Comparison of ENCODE assay signal across 9 cellular contexts in the genomic region with DNA sequence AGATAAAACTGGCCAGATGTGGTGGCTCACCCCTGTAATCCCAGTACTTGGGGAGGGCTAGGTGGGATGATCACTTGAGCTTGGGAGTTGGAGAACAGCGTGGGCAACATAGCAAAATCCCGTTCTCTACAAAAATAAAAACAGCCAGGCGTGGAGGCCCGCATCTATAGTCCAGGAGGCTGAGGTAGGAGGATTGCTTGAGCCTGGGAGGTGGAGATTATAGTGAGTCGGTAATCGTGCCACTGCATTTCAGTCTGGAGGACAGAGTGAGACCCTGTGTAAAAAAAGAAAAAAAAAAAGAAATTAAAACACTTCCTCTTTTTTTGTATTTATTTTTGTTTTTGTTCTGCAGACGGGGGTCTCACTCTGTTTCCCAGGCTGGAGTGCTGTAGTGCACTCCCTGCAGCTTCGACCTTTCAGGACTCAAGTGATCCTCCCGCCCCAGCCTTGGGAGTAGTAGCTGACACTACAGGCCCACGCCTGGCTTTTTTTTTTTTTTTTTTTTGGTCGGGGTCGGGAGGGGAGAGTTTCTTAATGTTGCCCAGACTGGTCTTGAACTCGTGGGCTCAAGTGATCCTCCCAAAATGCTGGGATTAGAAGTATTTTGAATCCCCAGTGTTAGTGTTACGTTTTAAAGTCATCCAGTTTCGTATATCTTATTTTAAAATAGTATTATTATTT. TPM values are rescaled to one million over a fixed set of nuclear protein-coding genes. Genes with fewer than 3 reads are reported as not detected.
DNase-seq lines count a peak whose midpoint lies in the region; ATAC-seq and TF ChIP-seq lines count a peak whose summit lies in the region.
"Had no signal": no experiment of that assay in that cellular context is flagged by ENCODE, and none has a peak within 500 bp of the region (broad histone marks: within the 10 kb centered on the region; RNA-seq: fewer than 3 reads in every experiment).

No MANE protein-coding gene starts in this region.

- peaks cover 33% of the 10 kb centered on the region for H3K4me1 Mint-ChIP-seq in activated T-cell treated with anti-CD3 and anti-CD28 coated beads, Interleukin-2, amount 50 U/mL, for 4 hours (ENCODE audit: low read depth)

- peak overlapping the region in 1 of 3 donors; percentile 99 for H3K27ac ChIP-seq in right lobe of liver
- peak overlapping the region; percentile 94 to 97 for H3K27ac ChIP-seq in tibial artery

- peak overlapping the region; percentile 99 for H3K9ac ChIP-seq in adipocyte (ENCODE audit: low read length)

- no peak for DNase-seq in activated T-cell treated with anti-CD3 and anti-CD28 coated beads, Interleukin-2, amount 50 U/mL, for 4 hours
- no peak for DNase-seq in activated T-cell treated with anti-CD3 and anti-CD28 coated beads, Interleukin-2, amount 50 U/mL, for 48 hours
- no peak for DNase-seq in adipocyte (ENCODE audit: low read depth)
- no peak for DNase-seq in right lobe of liver
- no peak for DNase-seq in tibial artery
- DNase-seq in NCI-H2029 treated with DMSO at 0.1 percent for 48 hours (lab: John Stamatoyannopoulos, UW), result no peak
- no peak for DNase-seq in activated CD4-positive, alpha-beta T cell treated with anti-CD3 and anti-CD28 coated beads, Interleukin-2, amount 50 U/mL, for 48 hours
- DNase-seq: DMS153 had no signal

- TF ChIP-seq POLR2A in right lobe of liver (IDR thresholded peaks at IDR 0.05), result no peak

- H3K4me1 ChIP-seq in adipocyte (ENCODE audit: control insufficient read depth, insufficient read depth, low read length) (peaks cover 32% of the 10 kb centered on the region), right lobe of liver (peaks cover 0 to 39% (median 6%) of the 10 kb centered on the region in 4 donors), tibial artery (peaks cover 0 to 62% (median 25%) of the 10 kb centered on the region in 4 donors)

- no peak for ATAC-seq in activated T-cell treated with anti-CD3 and anti-CD28 coated beads, Interleukin-2, amount 50 U/mL, for 4 hours
- ATAC-seq in right lobe of liver (no peak), HG03520 (IDR thresholded peaks at IDR 0.05; ENCODE audit: unreplicated experiment) (no peak)

- peaks cover 6% of the 10 kb centered on the region for H3K36me3 Mint-ChIP-seq in activated T-cell treated with anti-CD3 and anti-CD28 coated beads, Interleukin-2, amount 50 U/mL, for 4 hours (ENCODE audit: insufficient read depth)

- H3K36me3 ChIP-seq in adipocyte (ENCODE audit: control insufficient read depth, insufficient read depth, low read length, severe bottlenecking), result no peaks in the 10 kb centered on the region
- H3K36me3 ChIP-seq in right lobe of liver, result no peaks in the 10 kb centered on the region
- no peaks in the 10 kb centered on the region for H3K36me3 ChIP-seq in tibial artery

- intact Hi-C loops in right lobe of liver (cut with DNase I), result no loop called here
- intact Hi-C loops in tibial artery (cut with DNase I; ENCODE audit: low total_unique reads), result loop anchor here (5.0 kb wide), 1 partner anchor 90 kb away; the partner anchor contains the start of gene AP1G1

- H3K4me3 ChIP-seq in adipocyte (ENCODE audit: low read length) (peak overlapping the region; percentile 97), right lobe of liver (peak overlapping the region; percentile 86 to 94 (median 88)), tibial artery (peak overlapping the region; percentile 79 to 83)

- H3K27me3 Mint-ChIP-seq in activated T-cell treated with anti-CD3 and anti-CD28 coated beads, Interleukin-2, amount 50 U/mL, for 4 hours (ENCODE audit: low read depth), result no peaks in the 10 kb centered on the region

- no peaks in the 10 kb centered on the region for H3K9me3 Mint-ChIP-seq in activated T-cell treated with anti-CD3 and anti-CD28 coated beads, Interleukin-2, amount 50 U/mL, for 4 hours

- peak overlapping the region; percentile 97 for H3K4me3 Mint-ChIP-seq in activated T-cell treated with anti-CD3 and anti-CD28 coated beads, Interleukin-2, amount 50 U/mL, for 4 hours

- TF ChIP-seq CTCF in right lobe of liver (IDR thresholded peaks at IDR 0.05) (no peak), tibial artery (IDR thresholded peaks at IDR 0.05) (no peak)

- H3K9me3 ChIP-seq in adipocyte (ENCODE audit: control insufficient read depth, low read length), result no peaks in the 10 kb centered on the region
- no peaks in the 10 kb centered on the region for H3K9me3 ChIP-seq in right lobe of liver
- no peaks in the 10 kb centered on the region for H3K9me3 ChIP-seq in tibial artery

- WGBS in right lobe of liver (ENCODE audit: insufficient coverage, low coverage, low lambda C conversion rate, missing lambda C conversion rate), result 39% methylated on average over 13 of the region's 15 CpGs

- no peaks in the 10 kb centered on the region for H3K27me3 ChIP-seq in adipocyte (replicated peaks; ENCODE audit: control insufficient read depth, insufficient read depth, low read length)
- no peaks in the 10 kb centered on the region for H3K27me3 ChIP-seq in right lobe of liver
- no peaks in the 10 kb centered on the region for H3K27me3 ChIP-seq in tibial artery

RNA-seq across cellular contexts. Expression of gene IST1, which starts 1.5 kb away (rescaled TPM):
- total RNA-seq in activated T-cell treated with anti-CD3 and anti-CD28 coated beads, Interleukin-2, amount 50 U/mL, for 4 hours, result 100 to 1,000 TPM; 149 to 176 (median 158) TPM
- 10 to 100 TPM; 44.7 to 73.4 (median 65.5) TPM for total RNA-seq in right lobe of liver

RNA-seq across cellular contexts. Expression of gene ZNF821, which starts 12.8 kb away (rescaled TPM):
- total RNA-seq in activated T-cell treated with anti-CD3 and anti-CD28 coated beads, Interleukin-2, amount 50 U/mL, for 4 hours, result 1 to 10 TPM; 3.4 to 6.5 (median 4.1) TPM
- 1 to 10 TPM; 1.3 to 3.8 (median 1.7) TPM for total RNA-seq in right lobe of liver

RNA-seq across cellular contexts. Expression of gene ATXN1L, which starts 51.1 kb away (rescaled TPM):
- total RNA-seq in activated T-cell treated with anti-CD3 and anti-CD28 coated beads, Interleukin-2, amount 50 U/mL, for 4 hours, result 10 to 100 TPM; 15.3 to 17.3 (median 15.5) TPM
- total RNA-seq in right lobe of liver, result 10 to 100 TPM in 3 of 6 experiments, 1 to 10 TPM in 3; 9.2 to 11.9 (median 10.3) TPM
